ENCODE assay signal across 10 cellular contexts in the genomic region with DNA sequence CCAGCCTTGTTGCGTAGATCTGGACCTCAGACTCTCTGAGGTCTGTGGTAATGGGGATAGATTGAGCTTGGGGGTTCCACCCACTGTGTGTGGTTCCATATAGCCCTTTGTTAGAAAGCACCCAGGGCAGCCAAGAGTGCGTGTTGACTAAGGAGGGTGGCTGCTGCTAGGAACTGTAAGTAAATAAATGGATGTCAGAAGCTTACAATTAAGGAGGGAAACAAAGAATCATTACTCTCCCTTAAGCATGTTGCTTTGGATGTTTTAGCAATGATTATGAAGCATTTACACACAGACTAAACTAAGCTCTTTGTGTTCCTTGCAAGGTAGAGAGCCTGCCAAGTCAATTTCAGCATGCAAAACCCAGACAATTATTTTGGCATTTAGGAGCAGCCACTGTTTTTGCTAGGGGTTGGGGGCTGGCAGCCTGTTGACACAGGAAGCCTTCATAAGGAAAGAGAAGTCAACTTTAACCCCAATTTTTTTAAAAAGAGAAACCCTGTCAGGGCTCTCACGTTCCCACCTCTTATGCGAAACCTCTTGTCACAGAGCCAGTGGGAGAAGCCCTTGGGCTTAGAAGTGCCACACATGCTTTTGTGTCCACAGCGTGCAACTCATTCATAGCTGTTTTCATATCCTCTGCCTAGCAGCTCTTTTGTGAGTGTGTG.
DNase-seq lines count a peak whose midpoint lies in the region; ATAC-seq and TF ChIP-seq lines count a peak whose summit lies in the region.
"Had no signal": no experiment of that assay in that cellular context is flagged by ENCODE, and none has a peak within 500 bp of the region (broad histone marks: within the 10 kb centered on the region; RNA-seq: fewer than 3 reads in every experiment).

No MANE protein-coding gene starts in this region.

- no peaks in the 10 kb centered on the region for H3K36me3 ChIP-seq in lower lobe of right lung
- no peaks in the 10 kb centered on the region for H3K36me3 ChIP-seq in tibial artery

- TF ChIP-seq CTCF in lower lobe of right lung (IDR thresholded peaks at IDR 0.05) (no peak), tibial artery (IDR thresholded peaks at IDR 0.05) (no peak)

- H3K4me3 ChIP-seq in lower lobe of right lung, result no peak overlapping the region
- no peak overlapping the region for H3K4me3 ChIP-seq in tibial artery

- H3K9me3 ChIP-seq in lower lobe of right lung, result no peaks in the 10 kb centered on the region
- no peaks in the 10 kb centered on the region for H3K9me3 ChIP-seq in tibial artery

- H3K4me1 ChIP-seq in lower lobe of right lung (peaks cover 20% of the 10 kb centered on the region), tibial artery (peaks cover 0 to 84% (median 37%) of the 10 kb centered on the region in 4 donors)

- H3K27ac ChIP-seq in lower lobe of right lung (no peak overlapping the region), tibial artery (peak overlapping the region; percentile 73 to 77)

- H3K27me3 ChIP-seq in lower lobe of right lung (ENCODE audit: low read depth) (no peaks in the 10 kb centered on the region), tibial artery (no peaks in the 10 kb centered on the region)

- ATAC-seq in lower lobe of right lung, result peak; percentile 51 to 72
- ATAC-seq in HG03342 (IDR thresholded peaks at IDR 0.05; ENCODE audit: unreplicated experiment), result no peak

- intact Hi-C loops in lower lobe of right lung (cut with DNase I), result no loop called here
- intact Hi-C loops in tibial artery (cut with DNase I; ENCODE audit: low total_unique reads), result no loop called here

- peak; percentile 55 for DNase-seq in NCI-H1436 (lab: John Stamatoyannopoulos, UW)
- DNase-seq in NCI-H1436 treated with DMSO at 0.1 percent for 48 hours (lab: John Stamatoyannopoulos, UW), result no peak
- peak; percentile 48 for DNase-seq in amniotic epithelial cell (ENCODE audit: low read depth)
- DNase-seq in lower lobe of right lung, result no peak
- no peak for DNase-seq in tibial artery
- DNase-seq in NCI-H510A (lab: John Stamatoyannopoulos, UW), result no peak
- DNase-seq in T-helper 9 cell, result no peak
- DNase-seq: activated effector memory CD4-positive, alpha-beta T cell treated with Interleukin-2 at 50 U/mL for 16 hours; posterior cingulate gyrus had no signal

Comparison
In these comparisons a context has a peak if more than half of its experiments do, and no peak if none do; other contexts are left out.
1. DNase-seq: peak in NCI-H1436 (single experiment) and amniotic epithelial cell (single experiment); none in NCI-H1436 treated with DMSO at 0.1 percent for 48 hours (single experiment), lower lobe of right lung (single experiment), tibial artery (0 of 2), NCI-H510A (single experiment) and T-helper 9 cell (single experiment).